ENCODE assay signal across 1 cellular context in the genomic region with DNA sequence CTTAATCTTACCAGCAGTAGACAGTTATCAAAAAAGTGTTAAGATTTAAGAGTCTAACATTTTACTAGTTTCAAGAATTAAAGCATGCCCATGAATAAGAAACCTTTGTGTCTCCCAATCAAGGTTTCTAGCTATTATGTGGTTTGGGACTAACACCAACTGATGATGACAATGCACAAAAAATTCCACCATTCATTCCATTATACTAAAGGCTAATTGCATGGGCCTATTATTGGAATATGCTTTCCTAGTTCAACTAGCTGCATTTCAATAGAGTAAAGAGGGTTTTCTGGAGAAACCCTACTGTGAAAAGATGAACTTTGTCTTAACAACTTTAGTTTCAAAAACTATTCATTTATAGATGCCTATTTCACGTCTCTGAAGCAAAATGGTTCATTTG.
A peak's percentile ranks its signal among the peaks of the same experiment; 100 is the strongest.
TF ChIP-seq lines count a peak whose summit lies in the region.

No MANE protein-coding gene starts in this region.

TF ChIP-seq in A549, 52 proteins besides CTCF, POLR2A, EP300 and RAD21:
- TF ChIP-seq MAFK (IDR thresholded peaks at IDR 0.05; ENCODE audit: partially characterized antibody) = peak; percentile 32
- no peak for TF ChIP-seq NPAS2 (CRISPR knock-in tag; IDR thresholded peaks at IDR 0.05; ENCODE audit: borderline replicate concordance)
- TF ChIP-seq EHF (CRISPR knock-in tag; IDR thresholded peaks at IDR 0.05) = no peak
- TF ChIP-seq ESRRA (IDR thresholded peaks at IDR 0.05; ENCODE audit: borderline replicate concordance, low read length) = no peak
- no peak for TF ChIP-seq TP53 (CRISPR knock-in tag; IDR thresholded peaks at IDR 0.05)
- TF ChIP-seq HOXB13 (CRISPR knock-in tag; IDR thresholded peaks at IDR 0.05; ENCODE audit: low read depth) = no peak
